ENCODE assay signal across 13 cellular contexts in genomic region chr11:35781342-35782171, GRCh38.
DNase-seq lines count a peak whose midpoint lies in the region; ATAC-seq and TF ChIP-seq lines count a peak whose summit lies in the region.
"Had no signal": no experiment of that assay in that cellular context is flagged by ENCODE, and none has a peak within 500 bp of the region (broad histone marks: within the 10 kb centered on the region; RNA-seq: fewer than 3 reads in every experiment).

No MANE protein-coding gene starts in this region.

- peak; percentile 83 for DNase-seq in EL
- no peak for DNase-seq in RWPE2 (ENCODE audit: low spot score)
- peak; percentile 28 for DNase-seq in fibroblast of gingiva (ENCODE audit: low read depth)
- peak; percentile 69 for DNase-seq in myocyte (ENCODE audit: low read depth)
- DNase-seq in NCI-H2196 treated with DMSO at 0.1 percent for 48 hours (lab: John Stamatoyannopoulos, UW; ENCODE audit: unreplicated experiment) = no peak
- no peak for DNase-seq in NCI-H1105 (lab: John Stamatoyannopoulos, UW)
- DNase-seq in MM.1S = no peak
- no peak for DNase-seq in cerebellum (ENCODE audit: low spot score)
- DNase-seq: activated T-cell treated with anti-CD3 and anti-CD28 coated beads, Interleukin-2, amount 50 U/mL, for 48 hours; CD4-positive, CD25-positive, alpha-beta regulatory T cell; Karpas-422; NCI-H2081 treated with DMSO at 0.1 percent for 48 hours had no signal

- H3K4me1 ChIP-seq in RWPE2 (ENCODE audit: insufficient read depth, poor library complexity, severe bottlenecking) = peaks cover 26% of the 10 kb centered on the region
- peaks cover 7% of the 10 kb centered on the region; the same call in 1 of the 2 replicates for H3K4me1 ChIP-seq in MM.1S (ENCODE audit: low read length)

- no peak overlapping the region for H3K27ac ChIP-seq in RWPE2 (ENCODE audit: poor library complexity, severe bottlenecking)
- H3K27ac ChIP-seq in MM.1S (ENCODE audit: low read length) = no peak overlapping the region
- H3K27ac ChIP-seq: epithelial cell of prostate had no signal

- no peaks in the 10 kb centered on the region for H3F3A ChIP-seq in MM.1S (ENCODE audit: insufficient read depth, low read length)

- peak; percentile 94 for ATAC-seq in RWPE2 (ENCODE audit: low read depth)

- H3K4me3 ChIP-seq in RWPE2 (ENCODE audit: severe bottlenecking) (no peak overlapping the region), MM.1S (ENCODE audit: low read length) (no peak overlapping the region)

- H3K9me3 ChIP-seq in RWPE2 (ENCODE audit: severe bottlenecking) = no peaks in the 10 kb centered on the region
- H3K9me3 ChIP-seq in MM.1S (replicated peaks; ENCODE audit: insufficient read depth, low read length) = no peaks in the 10 kb centered on the region

- no peak for TF ChIP-seq CTCF in RWPE2 (IDR thresholded peaks at IDR 0.05; ENCODE audit: poor library complexity, severe bottlenecking)
- no peak for TF ChIP-seq CTCF in MM.1S (IDR thresholded peaks at IDR 0.05; ENCODE audit: low read length)

- no peaks in the 10 kb centered on the region for H3K9me2 ChIP-seq in MM.1S (replicated peaks; ENCODE audit: insufficient read depth, low read length)

- H3K27me3 ChIP-seq in RWPE2 (ENCODE audit: insufficient read depth, poor library complexity, severe bottlenecking) (no peaks in the 10 kb centered on the region), MM.1S (replicated peaks; ENCODE audit: insufficient read depth, low read length) (no peaks in the 10 kb centered on the region)

- H3K9ac ChIP-seq in MM.1S (ENCODE audit: low read length) = no peak overlapping the region

- no peak overlapping the region for H3K4me2 ChIP-seq in MM.1S (ENCODE audit: low read depth, low read length)

- H4K20me1 ChIP-seq in MM.1S (ENCODE audit: insufficient read depth, low read length) = no peaks in the 10 kb centered on the region

- H3K36me3 ChIP-seq in RWPE2 (ENCODE audit: low read depth) (no peaks in the 10 kb centered on the region), MM.1S (replicated peaks; ENCODE audit: insufficient read depth, low read length) (no peaks in the 10 kb centered on the region)

- no peaks in the 10 kb centered on the region for H3K79me2 ChIP-seq in MM.1S (ENCODE audit: low read length)

- H2AFZ ChIP-seq in MM.1S (ENCODE audit: low read length) = no peak overlapping the region

Comparison
In these comparisons a context has a peak if more than half of its experiments do, and no peak if none do; other contexts are left out.
1. DNase-seq: peak in EL (single experiment), fibroblast of gingiva (single experiment) and myocyte (single experiment); none in RWPE2 (single experiment), NCI-H2196 treated with DMSO at 0.1 percent for 48 hours (single experiment), NCI-H1105 (single experiment), MM.1S (single experiment) and cerebellum (single experiment).